ENCODE assay signal across 20 cellular contexts in genomic region chr6:50271266-50271665, GRCh38.
DNase-seq lines count a peak whose midpoint lies in the region; ATAC-seq and TF ChIP-seq lines count a peak whose summit lies in the region.
"Had no signal": no experiment of that assay in that cellular context is flagged by ENCODE, and none has a peak within 500 bp of the region (broad histone marks: within the 10 kb centered on the region; RNA-seq: fewer than 3 reads in every experiment).

No MANE protein-coding gene starts in this region.

- no peak overlapping the region for H3K56ac ChIP-seq in mesendoderm (ENCODE audit: low read length)

- no peak overlapping the region for H3K27ac ChIP-seq in mesendoderm (ENCODE audit: low read depth, low read length)
- H3K27ac ChIP-seq: C4-2B, KMS-11, Peyer's patch had no signal

- no CpG with 5 or more reads among the region's 2 CpGs for whole genome bisulfite sequencing in mesendoderm (ENCODE audit: extremely low coverage, insufficient coverage, low lambda C conversion rate)

- H3K36me3 ChIP-seq in mesendoderm (ENCODE audit: control insufficient read depth, insufficient read depth, low read length): no peaks in the 10 kb centered on the region
- H3K36me3 ChIP-seq: Peyer's patch had no signal

- no peak overlapping the region for H3K18ac ChIP-seq in mesendoderm (ENCODE audit: low read length)

- no peak overlapping the region for H3K9ac ChIP-seq in mesendoderm (ENCODE audit: low read length)
- H3K9ac ChIP-seq: KMS-11 had no signal

- no peaks in the 10 kb centered on the region for H3K27me3 Mint-ChIP-seq in effector memory CD8-positive, alpha-beta T cell

- H3K27ac Mint-ChIP-seq in effector memory CD8-positive, alpha-beta T cell: no peak overlapping the region

- H2AK5ac ChIP-seq in mesendoderm (ENCODE audit: low read length): no peak overlapping the region

- no peak overlapping the region for H3K4me2 ChIP-seq in mesendoderm (ENCODE audit: low read length)
- H3K4me2 ChIP-seq: KMS-11 had no signal

- peaks cover 7 to 8% of the 10 kb centered on the region in 2 donors for H3K9me3 Mint-ChIP-seq in effector memory CD8-positive, alpha-beta T cell
- H3K9me3 Mint-ChIP-seq: H9 had no signal

- no peak overlapping the region for H2BK5ac ChIP-seq in mesendoderm (ENCODE audit: low read length)

- no peak overlapping the region for H2BK120ac ChIP-seq in mesendoderm (ENCODE audit: low read depth, low read length)

- H3K4me3 ChIP-seq in epithelial cell of esophagus (ENCODE audit: low read length): no peak overlapping the region
- H3K4me3 ChIP-seq in mesendoderm (ENCODE audit: low read length): no peak overlapping the region
- H3K4me3 ChIP-seq: Peyer's patch had no signal

- no peak overlapping the region for H3K4ac ChIP-seq in mesendoderm (ENCODE audit: low read depth, low read length)

- H4K8ac ChIP-seq in mesendoderm (ENCODE audit: low read depth, low read length): no peak overlapping the region

- H4K5ac ChIP-seq in mesendoderm (ENCODE audit: low read length): no peak overlapping the region

- H3K36me3 Mint-ChIP-seq in effector memory CD8-positive, alpha-beta T cell (ENCODE audit: insufficient read depth): no peaks in the 10 kb centered on the region

- no peak overlapping the region for H3K4me3 Mint-ChIP-seq in effector memory CD8-positive, alpha-beta T cell
- H3K4me3 Mint-ChIP-seq: H9 had no signal

- H3K4me1 Mint-ChIP-seq in effector memory CD8-positive, alpha-beta T cell (ENCODE audit: low read depth in 2 of 2): no peaks in the 10 kb centered on the region

- H3K79me2 ChIP-seq in mesendoderm (ENCODE audit: control insufficient read depth, insufficient read depth, low read length): no peaks in the 10 kb centered on the region

- ATAC-seq in GM21528 (IDR thresholded peaks at IDR 0.05; ENCODE audit: low FRiP score, unreplicated experiment) (no peak), HG02571 (IDR thresholded peaks at IDR 0.05; ENCODE audit: unreplicated experiment) (no peak)
- no peak for ATAC-seq in effector memory CD8-positive, alpha-beta T cell (replicated peaks)
- ATAC-seq: HepG2 had no signal

- no peak overlapping the region for H2BK15ac ChIP-seq in mesendoderm (replicated peaks; ENCODE audit: low read depth)

- H3K27me3 ChIP-seq in mesendoderm (ENCODE audit: insufficient read depth, low read length, poor library complexity): no peaks in the 10 kb centered on the region
- H3K27me3 ChIP-seq: Peyer's patch had no signal

- no peaks in the 10 kb centered on the region for H3K79me1 ChIP-seq in mesendoderm (ENCODE audit: low read length)

- no peak overlapping the region for H3K23ac ChIP-seq in mesendoderm (ENCODE audit: low read length)

- DNase-seq in DMS53 treated with DMSO at 0.1 percent for 48 hours (lab: John Stamatoyannopoulos, UW; ENCODE audit: unreplicated experiment): peak; percentile 15
- peak; percentile 6 for DNase-seq in NCI-H69 (lab: John Stamatoyannopoulos, UW)
- DNase-seq in epithelial cell of esophagus (ENCODE audit: low read depth): peak; percentile 31
- DNase-seq in mesendoderm: peak; percentile 18
- DNase-seq in epidermal melanocyte (ENCODE audit: insufficient read length, low spot score): no peak
- no peak for DNase-seq in effector memory CD8-positive, alpha-beta T cell
- DNase-seq: AML-193, DND-41, H9, NCI-H1092, NCI-H146, NCI-H2029 treated with DMSO at 0.1 percent for 48 hours, NCI-H2171, NCI-H526 treated with DMSO at 0.1 percent for 48 hours, Peyer's patch had no signal

- H3K4me1 ChIP-seq in mesendoderm (ENCODE audit: control insufficient read depth, low read depth, low read length): no peaks in the 10 kb centered on the region
- H3K4me1 ChIP-seq: Peyer's patch had no signal

- TF ChIP-seq CTCF in epithelial cell of esophagus (IDR thresholded peaks at IDR 0.05; ENCODE audit: insufficient read depth, low read depth, low read length, missing control alignments): no peak

Comparison
In these comparisons a context has a peak if more than half of its experiments do, and no peak if none do; other contexts are left out.
1. DNase-seq: peak in DMS53 treated with DMSO at 0.1 percent for 48 hours (single experiment), NCI-H69 (single experiment), epithelial cell of esophagus (single experiment) and mesendoderm (single experiment); none in epidermal melanocyte (single experiment) and effector memory CD8-positive, alpha-beta T cell (0 of 3).